Comparison of ENCODE assay signal across 1 cellular context in genomic region chr5:109996246-109996645, GRCh38.
TF ChIP-seq lines count a peak whose summit lies in the region.

No MANE protein-coding gene starts in this region.

TF ChIP-seq in GM23338, 12 proteins besides CTCF, POLR2A, EP300 and RAD21 (continued from another document):
- TF ChIP-seq, protein P1, sequence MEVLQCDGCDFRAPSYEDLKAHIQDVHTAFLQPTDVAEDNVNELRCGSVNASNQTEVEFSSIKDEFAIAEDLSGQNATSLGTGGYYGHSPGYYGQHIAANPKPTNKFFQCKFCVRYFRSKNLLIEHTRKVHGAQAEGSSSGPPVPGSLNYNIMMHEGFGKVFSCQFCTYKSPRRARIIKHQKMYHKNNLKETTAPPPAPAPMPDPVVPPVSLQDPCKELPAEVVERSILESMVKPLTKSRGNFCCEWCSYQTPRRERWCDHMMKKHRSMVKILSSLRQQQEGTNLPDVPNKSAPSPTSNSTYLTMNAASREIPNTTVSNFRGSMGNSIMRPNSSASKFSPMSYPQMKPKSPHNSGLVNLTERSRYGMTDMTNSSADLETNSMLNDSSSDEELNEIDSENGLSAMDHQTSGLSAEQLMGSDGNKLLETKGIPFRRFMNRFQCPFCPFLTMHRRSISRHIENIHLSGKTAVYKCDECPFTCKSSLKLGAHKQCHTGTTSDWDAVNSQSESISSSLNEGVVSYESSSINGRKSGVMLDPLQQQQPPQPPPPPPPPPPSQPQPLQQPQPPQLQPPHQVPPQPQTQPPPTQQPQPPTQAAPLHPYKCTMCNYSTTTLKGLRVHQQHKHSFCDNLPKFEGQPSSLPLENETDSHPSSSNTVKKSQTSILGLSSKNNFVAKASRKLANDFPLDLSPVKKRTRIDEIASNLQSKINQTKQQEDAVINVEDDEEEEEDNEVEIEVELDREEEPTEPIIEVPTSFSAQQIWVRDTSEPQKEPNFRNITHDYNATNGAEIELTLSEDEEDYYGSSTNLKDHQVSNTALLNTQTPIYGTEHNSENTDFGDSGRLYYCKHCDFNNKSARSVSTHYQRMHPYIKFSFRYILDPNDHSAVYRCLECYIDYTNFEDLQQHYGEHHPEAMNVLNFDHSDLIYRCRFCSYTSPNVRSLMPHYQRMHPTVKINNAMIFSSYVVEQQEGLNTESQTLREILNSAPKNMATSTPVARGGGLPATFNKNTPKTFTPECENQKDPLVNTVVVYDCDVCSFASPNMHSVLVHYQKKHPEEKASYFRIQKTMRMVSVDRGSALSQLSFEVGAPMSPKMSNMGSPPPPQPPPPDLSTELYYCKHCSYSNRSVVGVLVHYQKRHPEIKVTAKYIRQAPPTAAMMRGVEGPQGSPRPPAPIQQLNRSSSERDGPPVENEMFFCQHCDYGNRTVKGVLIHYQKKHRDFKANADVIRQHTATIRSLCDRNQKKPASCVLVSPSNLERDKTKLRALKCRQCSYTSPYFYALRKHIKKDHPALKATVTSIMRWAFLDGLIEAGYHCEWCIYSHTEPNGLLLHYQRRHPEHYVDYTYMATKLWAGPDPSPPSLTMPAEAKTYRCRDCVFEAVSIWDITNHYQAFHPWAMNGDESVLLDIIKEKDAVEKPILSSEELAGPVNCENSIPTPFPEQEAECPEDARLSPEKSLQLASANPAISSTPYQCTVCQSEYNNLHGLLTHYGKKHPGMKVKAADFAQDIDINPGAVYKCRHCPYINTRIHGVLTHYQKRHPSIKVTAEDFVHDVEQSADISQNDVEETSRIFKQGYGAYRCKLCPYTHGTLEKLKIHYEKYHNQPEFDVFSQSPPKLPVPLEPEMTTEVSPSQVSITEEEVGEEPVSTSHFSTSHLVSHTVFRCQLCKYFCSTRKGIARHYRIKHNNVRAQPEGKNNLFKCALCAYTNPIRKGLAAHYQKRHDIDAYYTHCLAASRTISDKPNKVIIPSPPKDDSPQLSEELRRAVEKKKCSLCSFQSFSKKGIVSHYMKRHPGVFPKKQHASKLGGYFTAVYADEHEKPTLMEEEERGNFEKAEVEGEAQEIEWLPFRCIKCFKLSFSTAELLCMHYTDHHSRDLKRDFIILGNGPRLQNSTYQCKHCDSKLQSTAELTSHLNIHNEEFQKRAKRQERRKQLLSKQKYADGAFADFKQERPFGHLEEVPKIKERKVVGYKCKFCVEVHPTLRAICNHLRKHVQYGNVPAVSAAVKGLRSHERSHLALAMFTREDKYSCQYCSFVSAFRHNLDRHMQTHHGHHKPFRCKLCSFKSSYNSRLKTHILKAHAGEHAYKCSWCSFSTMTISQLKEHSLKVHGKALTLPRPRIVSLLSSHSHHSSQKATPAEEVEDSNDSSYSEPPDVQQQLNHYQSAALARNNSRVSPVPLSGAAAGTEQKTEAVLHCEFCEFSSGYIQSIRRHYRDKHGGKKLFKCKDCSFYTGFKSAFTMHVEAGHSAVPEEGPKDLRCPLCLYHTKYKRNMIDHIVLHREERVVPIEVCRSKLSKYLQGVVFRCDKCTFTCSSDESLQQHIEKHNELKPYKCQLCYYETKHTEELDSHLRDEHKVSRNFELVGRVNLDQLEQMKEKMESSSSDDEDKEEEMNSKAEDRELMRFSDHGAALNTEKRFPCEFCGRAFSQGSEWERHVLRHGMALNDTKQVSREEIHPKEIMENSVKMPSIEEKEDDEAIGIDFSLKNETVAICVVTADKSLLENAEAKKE (CRISPR knock-in tag; IDR thresholded peaks at IDR 0.05): no peak
- TF ChIP-seq EZH2 (IDR thresholded peaks at IDR 0.05; ENCODE audit: low read depth, unreplicated experiment): no peak
